Comparison of ENCODE assay signal across 8 cellular contexts in genomic region chr2:25672500-25673169, GRCh38. TPM values are rescaled to one million over a fixed set of nuclear protein-coding genes. Genes with fewer than 3 reads are reported as not detected.
A peak's percentile ranks its signal among the peaks of the same experiment; 100 is the strongest.
DNase-seq lines count a peak whose midpoint lies in the region; ATAC-seq lines count a peak whose summit lies in the region.

No MANE protein-coding gene starts in this region.

- no peak overlapping the region for H4K8ac ChIP-seq in mesendoderm (ENCODE audit: low read depth, low read length)

- peaks cover 2% of the 10 kb centered on the region for H3K79me2 ChIP-seq in mesendoderm (ENCODE audit: control insufficient read depth, insufficient read depth, low read length)

- H3K4me3 ChIP-seq in mesendoderm (ENCODE audit: low read length) = peak overlapping the region; percentile 63

- H3K27me3 Mint-ChIP-seq in activated CD4-positive, alpha-beta memory T cell treated with anti-CD3 and anti-CD28 coated beads for 36 hours = no peaks in the 10 kb centered on the region

- H3K9me3 Mint-ChIP-seq in activated CD4-positive, alpha-beta memory T cell treated with anti-CD3 and anti-CD28 coated beads for 36 hours = no peaks in the 10 kb centered on the region

- no peak overlapping the region for H2BK5ac ChIP-seq in mesendoderm (ENCODE audit: low read length)

- no peak overlapping the region for H2BK15ac ChIP-seq in mesendoderm (replicated peaks; ENCODE audit: low read depth)

- peaks cover 3% of the 10 kb centered on the region for H3K79me1 ChIP-seq in mesendoderm (ENCODE audit: low read length)

- POLR2A ChIA-PET in activated CD4-positive, alpha-beta memory T cell treated with anti-CD3 and anti-CD28 coated beads for 36 hours (lab: Charles Lee) = interaction anchor here (0.8 to 1.2 kb wide), 4 partner anchors 12 to 361 kb away, joined by 3 to 4 read pairs (median 4); partner anchors contain the start of gene RAB10

- H3K4me2 ChIP-seq in mesendoderm (ENCODE audit: low read length) = peak overlapping the region; percentile 96

- H3K56ac ChIP-seq in mesendoderm (ENCODE audit: low read length) = peak overlapping the region; percentile 90

- H4K5ac ChIP-seq in mesendoderm (ENCODE audit: low read length) = no peak overlapping the region

- H3K27ac Mint-ChIP-seq in activated CD4-positive, alpha-beta memory T cell treated with anti-CD3 and anti-CD28 coated beads for 36 hours = no peak overlapping the region

- H2AK5ac ChIP-seq in mesendoderm (ENCODE audit: low read length) = no peak overlapping the region

- peak; percentile 31 for ATAC-seq in HG02970 (IDR thresholded peaks at IDR 0.05; ENCODE audit: low FRiP score, unreplicated experiment)

- peak; percentile 32 for DNase-seq in SKM-1 treated with dmso at 0.1 percent for 144 hours (lab: John Stamatoyannopoulos, UW; ENCODE audit: unreplicated experiment)
- DNase-seq in SKM-1 (lab: John Stamatoyannopoulos, UW; ENCODE audit: unreplicated experiment) = no peak
- peak; percentile 42 for DNase-seq in NCI-H2227 treated with DMSO at 0.1 percent for 48 hours (lab: John Stamatoyannopoulos, UW)
- DNase-seq in activated CD4-positive, alpha-beta memory T cell treated with anti-CD3 and anti-CD28 coated beads for 36 hours = peak; percentile 80
- peak; percentile 59 for DNase-seq in effector CD4-positive, alpha-beta T cell
- peak; percentile 75 for DNase-seq in mesendoderm
- peak; percentile 21 for DNase-seq in stimulated activated CD8-positive, alpha-beta memory T cell treated with anti-CD3 and anti-CD28 coated beads, Interleukin-15, amount 100 ng/mL, for 24 hours (ENCODE audit: low read depth)

- no peaks in the 10 kb centered on the region for H3K27me3 ChIP-seq in mesendoderm (ENCODE audit: insufficient read depth, low read length, poor library complexity)

- peak overlapping the region; percentile 49 for H3K27ac ChIP-seq in mesendoderm (ENCODE audit: low read depth, low read length)

- H2BK120ac ChIP-seq in mesendoderm (ENCODE audit: low read depth, low read length) = no peak overlapping the region

- H3K4me3 Mint-ChIP-seq in activated CD4-positive, alpha-beta memory T cell treated with anti-CD3 and anti-CD28 coated beads for 36 hours = peak overlapping the region; percentile 77

- CTCF ChIA-PET in activated CD4-positive, alpha-beta memory T cell treated with anti-CD3 and anti-CD28 coated beads for 36 hours (lab: Charles Lee) = interaction anchor here (1.4 to 2.4 kb wide), 2 partner anchors 65 to 206 kb away, joined by 3 to 10 read pairs; partner anchors contain the start of gene ASXL2

- H3K9ac ChIP-seq in mesendoderm (ENCODE audit: low read length) = peak overlapping the region; percentile 92

- H3K36me3 Mint-ChIP-seq in activated CD4-positive, alpha-beta memory T cell treated with anti-CD3 and anti-CD28 coated beads for 36 hours = no peaks in the 10 kb centered on the region

- H3K23ac ChIP-seq in mesendoderm (ENCODE audit: low read length) = peak overlapping the region; percentile 91

- H3K4me1 ChIP-seq in mesendoderm (ENCODE audit: control insufficient read depth, low read depth, low read length) = peaks cover 3% of the 10 kb centered on the region

- no peaks in the 10 kb centered on the region for H3K36me3 ChIP-seq in mesendoderm (ENCODE audit: control insufficient read depth, insufficient read depth, low read length)

- intact Hi-C loops in activated CD4-positive, alpha-beta memory T cell treated with anti-CD3 and anti-CD28 coated beads for 36 hours (cut with micrococcal nuclease) = loop anchor here (2.0 to 10.0 kb wide), 3 partner anchors 206 to 878 kb away; partner anchors contain the start of genes ASXL2, CENPO, PTRHD1 and RAB10

- H3K4ac ChIP-seq in mesendoderm (ENCODE audit: low read depth, low read length) = peak overlapping the region; percentile 77

- peak overlapping the region; percentile 96 for H3K18ac ChIP-seq in mesendoderm (ENCODE audit: low read length)

- WGBS in mesendoderm (ENCODE audit: extremely low coverage, insufficient coverage, low lambda C conversion rate) = no CpG with 5 or more reads among the region's 40 CpGs

- H3K4me1 Mint-ChIP-seq in activated CD4-positive, alpha-beta memory T cell treated with anti-CD3 and anti-CD28 coated beads for 36 hours (ENCODE audit: low read depth) = peaks cover 27% of the 10 kb centered on the region

RNA-seq across cellular contexts. Expression of gene DTNB, which starts 0.7 kb away (rescaled TPM):
- total RNA-seq in activated CD4-positive, alpha-beta memory T cell treated with anti-CD3 and anti-CD28 coated beads for 36 hours = 10 to 100 TPM; 20.8 to 25.1 TPM
- polyA plus RNA-seq in mesendoderm (2013, experiment 1 of 2) = 12.2 TPM
- 15.6 TPM for polyA plus RNA-seq in mesendoderm (2013, experiment 2 of 2)
